1 cellular context compared by ENCODE assay signal in the genomic region with DNA sequence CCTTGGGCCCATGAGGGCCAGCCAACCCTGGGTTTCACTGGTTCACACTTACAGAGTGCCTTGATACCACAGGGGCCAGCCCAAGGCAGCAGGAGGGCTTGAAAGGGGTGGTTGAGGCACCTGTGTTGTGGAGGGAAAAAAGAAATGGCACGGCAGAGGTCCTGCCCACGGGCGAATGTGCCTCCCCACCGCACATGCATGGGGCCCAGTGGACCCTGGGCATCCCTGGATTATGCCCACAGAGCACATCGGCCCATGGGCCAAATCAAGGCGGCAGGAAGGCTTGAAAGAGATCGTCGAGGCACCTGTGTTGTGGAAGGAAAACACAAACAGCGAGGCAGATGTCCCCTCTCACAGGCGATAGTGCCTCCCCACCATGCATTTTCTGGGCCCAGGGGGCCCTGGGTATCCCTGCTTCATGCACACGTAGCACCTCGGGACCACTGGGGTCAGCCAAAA.
TF ChIP-seq lines count a peak whose summit lies in the region.

No MANE protein-coding gene starts in this region.

TF ChIP-seq in WTC11, 78 proteins besides CTCF, POLR2A, EP300 and RAD21 (continued from another document):
- TF ChIP-seq, protein P1, sequence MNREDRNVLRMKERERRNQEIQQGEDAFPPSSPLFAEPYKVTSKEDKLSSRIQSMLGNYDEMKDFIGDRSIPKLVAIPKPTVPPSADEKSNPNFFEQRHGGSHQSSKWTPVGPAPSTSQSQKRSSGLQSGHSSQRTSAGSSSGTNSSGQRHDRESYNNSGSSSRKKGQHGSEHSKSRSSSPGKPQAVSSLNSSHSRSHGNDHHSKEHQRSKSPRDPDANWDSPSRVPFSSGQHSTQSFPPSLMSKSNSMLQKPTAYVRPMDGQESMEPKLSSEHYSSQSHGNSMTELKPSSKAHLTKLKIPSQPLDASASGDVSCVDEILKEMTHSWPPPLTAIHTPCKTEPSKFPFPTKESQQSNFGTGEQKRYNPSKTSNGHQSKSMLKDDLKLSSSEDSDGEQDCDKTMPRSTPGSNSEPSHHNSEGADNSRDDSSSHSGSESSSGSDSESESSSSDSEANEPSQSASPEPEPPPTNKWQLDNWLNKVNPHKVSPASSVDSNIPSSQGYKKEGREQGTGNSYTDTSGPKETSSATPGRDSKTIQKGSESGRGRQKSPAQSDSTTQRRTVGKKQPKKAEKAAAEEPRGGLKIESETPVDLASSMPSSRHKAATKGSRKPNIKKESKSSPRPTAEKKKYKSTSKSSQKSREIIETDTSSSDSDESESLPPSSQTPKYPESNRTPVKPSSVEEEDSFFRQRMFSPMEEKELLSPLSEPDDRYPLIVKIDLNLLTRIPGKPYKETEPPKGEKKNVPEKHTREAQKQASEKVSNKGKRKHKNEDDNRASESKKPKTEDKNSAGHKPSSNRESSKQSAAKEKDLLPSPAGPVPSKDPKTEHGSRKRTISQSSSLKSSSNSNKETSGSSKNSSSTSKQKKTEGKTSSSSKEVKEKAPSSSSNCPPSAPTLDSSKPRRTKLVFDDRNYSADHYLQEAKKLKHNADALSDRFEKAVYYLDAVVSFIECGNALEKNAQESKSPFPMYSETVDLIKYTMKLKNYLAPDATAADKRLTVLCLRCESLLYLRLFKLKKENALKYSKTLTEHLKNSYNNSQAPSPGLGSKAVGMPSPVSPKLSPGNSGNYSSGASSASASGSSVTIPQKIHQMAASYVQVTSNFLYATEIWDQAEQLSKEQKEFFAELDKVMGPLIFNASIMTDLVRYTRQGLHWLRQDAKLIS (CRISPR knock-in tag; IDR thresholded peaks at IDR 0.05; ENCODE audit: borderline replicate concordance): no peak
- TF ChIP-seq CBFB (CRISPR knock-in tag; IDR thresholded peaks at IDR 0.05; ENCODE audit: low read depth) (no peak), FOXK1 (CRISPR knock-in tag; IDR thresholded peaks at IDR 0.05) (no peak), PRRX2 (CRISPR knock-in tag; IDR thresholded peaks at IDR 0.05) (no peak), GTF2I (CRISPR knock-in tag; conservative IDR thresholded peaks at IDR 0.05) (no peak), ZNF425 (CRISPR knock-in tag; conservative IDR thresholded peaks at IDR 0.05) (no peak), IRF2 (CRISPR knock-in tag; IDR thresholded peaks at IDR 0.05; ENCODE audit: borderline replicate concordance, low read depth) (no peak), ZNF671 (CRISPR knock-in tag; IDR thresholded peaks at IDR 0.05) (no peak), JAZF1 (CRISPR knock-in tag; IDR thresholded peaks at IDR 0.05) (no peak)
- TF ChIP-seq, protein P2, sequence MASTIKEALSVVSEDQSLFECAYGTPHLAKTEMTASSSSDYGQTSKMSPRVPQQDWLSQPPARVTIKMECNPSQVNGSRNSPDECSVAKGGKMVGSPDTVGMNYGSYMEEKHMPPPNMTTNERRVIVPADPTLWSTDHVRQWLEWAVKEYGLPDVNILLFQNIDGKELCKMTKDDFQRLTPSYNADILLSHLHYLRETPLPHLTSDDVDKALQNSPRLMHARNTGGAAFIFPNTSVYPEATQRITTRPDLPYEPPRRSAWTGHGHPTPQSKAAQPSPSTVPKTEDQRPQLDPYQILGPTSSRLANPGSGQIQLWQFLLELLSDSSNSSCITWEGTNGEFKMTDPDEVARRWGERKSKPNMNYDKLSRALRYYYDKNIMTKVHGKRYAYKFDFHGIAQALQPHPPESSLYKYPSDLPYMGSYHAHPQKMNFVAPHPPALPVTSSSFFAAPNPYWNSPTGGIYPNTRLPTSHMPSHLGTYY (CRISPR knock-in tag; IDR thresholded peaks at IDR 0.05): no peak
